Comparison of ENCODE assay signal across 23 cellular contexts in the genomic region with DNA sequence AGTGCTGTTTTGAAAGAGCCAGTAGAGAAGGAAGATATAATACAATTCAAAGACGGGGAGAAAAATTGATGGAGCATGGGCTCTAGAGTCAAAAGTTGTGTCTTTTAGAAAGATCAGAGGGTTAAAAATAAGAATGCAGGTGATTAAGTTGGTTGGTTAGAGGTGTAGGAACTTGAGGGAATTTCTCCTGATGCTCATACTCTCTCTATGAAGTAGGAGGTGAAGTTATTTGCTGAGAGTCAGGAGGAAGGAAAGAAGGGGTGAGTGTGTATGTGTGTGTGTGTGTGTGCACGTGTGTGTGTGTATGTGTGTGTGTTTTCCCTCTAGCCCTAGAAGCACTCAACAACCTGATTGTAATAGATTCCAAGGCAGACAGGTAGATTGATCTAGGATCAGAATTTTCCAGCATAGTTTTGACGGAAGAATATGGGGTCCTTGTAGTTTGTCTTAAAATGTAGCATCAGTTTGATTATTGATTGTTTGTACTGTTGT.
DNase-seq lines count a peak whose midpoint lies in the region; ATAC-seq and TF ChIP-seq lines count a peak whose summit lies in the region.
"Had no signal": no experiment of that assay in that cellular context is flagged by ENCODE, and none has a peak within 500 bp of the region (broad histone marks: within the 10 kb centered on the region; RNA-seq: fewer than 3 reads in every experiment).

No MANE protein-coding gene starts in this region.

- TF ChIP-seq POLR2A in body of pancreas (IDR thresholded peaks at IDR 0.05) (no peak), thyroid gland (IDR thresholded peaks at IDR 0.05) (no peak)

- no peaks in the 10 kb centered on the region for H3K9me2 ChIP-seq in SK-N-SH

- H3K4me1 ChIP-seq in SK-N-SH (ENCODE audit: control insufficient read depth in 1 of 2, insufficient read depth in 2 of 2, low read depth in 1 of 2, low read length in 1 of 2): peaks cover 18 to 25% of the 10 kb centered on the region in 2 experiments; a peak in 3 of 4 replicates
- peaks cover 43% of the 10 kb centered on the region for H3K4me1 ChIP-seq in body of pancreas
- peaks cover 68% of the 10 kb centered on the region for H3K4me1 ChIP-seq in lower lobe of right lung
- peaks cover 57 to 74% of the 10 kb centered on the region in 2 donors for H3K4me1 ChIP-seq in thyroid gland

- POLR2A ChIA-PET in SK-N-SH (lab: Yijun Ruan, JAX) (no interaction called here), GM10248 (lab: Yijun Ruan, JAX) (no interaction called here)

- DNase-seq in SK-N-SH: no peak
- DNase-seq in body of pancreas: no peak
- no peak for DNase-seq in lower lobe of right lung
- no peak for DNase-seq in thyroid gland
- no peak for DNase-seq in GM10248 (ENCODE audit: extremely low spot score)
- no peak for DNase-seq in NCI-H345 treated with DMSO at 0.1 percent for 48 hours (lab: John Stamatoyannopoulos, UW; ENCODE audit: unreplicated experiment)
- no peak for DNase-seq in NOMO-1 (lab: John Stamatoyannopoulos, UW; ENCODE audit: unreplicated experiment in 2 of 2)
- DNase-seq: 8988T; CD8-positive, alpha-beta T cell; DMS 273 treated with DMSO at 0.1 percent for 48 hours; HFFc6; islet precursor cell; mesendoderm; naive thymus-derived CD4-positive, alpha-beta T cell; NCI-H1436 treated with DMSO at 0.1 percent for 48 hours; SHP77 treated with DMSO at 0.1 percent for 48 hours; stimulated activated CD4-positive, alpha-beta T cell treated with anti-CD3 and anti-CD28 coated beads, Interleukin-12 subunit alpha, Interleukin-12 subunit beta, amount 100 ng/mL, for 4 hours; stimulated activated CD4-positive, alpha-beta T cell treated with anti-CD3 and anti-CD28 coated beads, Interleukin-4, amount 100 ng/mL, for 4 hours; stimulated activated naive CD8-positive, alpha-beta T cell treated with anti-CD3 and anti-CD28 coated beads, Interleukin-15, Interleukin-2, amounts not matched to agents 100 U/mL and 50 U/mL, for 24 hours; tibial artery had no signal

- H3K79me2 ChIP-seq in SK-N-SH (ENCODE audit: insufficient read depth): peaks cover 100% of the 10 kb centered on the region

- no peak for TF ChIP-seq EP300 in SK-N-SH (IDR thresholded peaks at IDR 0.05; ENCODE audit: borderline replicate concordance in 1 of 2, low read depth in 1 of 2, low read length in 1 of 2)

- 0 out of 2 replicates have a peak overlapping the region, but pooled peaks have one; percentile 4 for H3K4me2 ChIP-seq in SK-N-SH

- peaks cover 5% of the 10 kb centered on the region for H3F3A ChIP-seq in SK-N-SH (replicated peaks; ENCODE audit: insufficient read depth)

- no peak overlapping the region for H3K9ac ChIP-seq in SK-N-SH

- intact Hi-C loops in body of pancreas (cut with DNase I): no loop called here
- intact Hi-C loops in lower lobe of right lung (cut with DNase I): no loop called here
- intact Hi-C loops in thyroid gland (cut with DNase I): no loop called here

- no peak overlapping the region for H3K4me3 ChIP-seq in SK-N-SH (ENCODE audit: low read depth in 2 of 2, low read length in 1 of 2)
- no peak overlapping the region for H3K4me3 ChIP-seq in body of pancreas
- no peak overlapping the region for H3K4me3 ChIP-seq in lower lobe of right lung
- H3K4me3 ChIP-seq in thyroid gland (replicated peaks in 1 of 3): no peak overlapping the region
- H3K4me3 ChIP-seq: coronary artery, right atrium auricular region, tibial artery had no signal

- H3K27me3 ChIP-seq in SK-N-SH (ENCODE audit: insufficient read depth) (no peaks in the 10 kb centered on the region), body of pancreas (no peaks in the 10 kb centered on the region), lower lobe of right lung (ENCODE audit: low read depth) (no peaks in the 10 kb centered on the region), thyroid gland (no peaks in the 10 kb centered on the region)
- H3K27me3 ChIP-seq: right atrium auricular region, tibial artery had no signal

- H3K9me3 ChIP-seq in SK-N-SH (no peaks in the 10 kb centered on the region), body of pancreas (no peaks in the 10 kb centered on the region), lower lobe of right lung (no peaks in the 10 kb centered on the region), thyroid gland (no peaks in the 10 kb centered on the region)
- H3K9me3 ChIP-seq: right atrium auricular region, tibial artery had no signal

- H3K36me3 ChIP-seq in SK-N-SH (replicated peaks in 1 of 2; ENCODE audit: control insufficient read depth in 1 of 2, insufficient read depth in 2 of 2, low read length in 1 of 2) (no peaks in the 10 kb centered on the region), body of pancreas (replicated peaks in 1 of 2; ENCODE audit: insufficient read depth in 1 of 2, low read depth in 2 of 2) (no peaks in the 10 kb centered on the region), lower lobe of right lung (peaks cover 4% of the 10 kb centered on the region), thyroid gland (no peaks in the 10 kb centered on the region)
- H3K36me3 ChIP-seq: right atrium auricular region, tibial artery had no signal

- H3K27ac ChIP-seq in SK-N-SH (ENCODE audit: low read depth in 2 of 2, low read length in 1 of 2): no peak overlapping the region
- peak overlapping the region in 3 of 4 donors; percentile 26 to 47 (median 30) for H3K27ac ChIP-seq in body of pancreas
- peak overlapping the region; percentile 4 for H3K27ac ChIP-seq in lower lobe of right lung
- H3K27ac ChIP-seq in thyroid gland: peak overlapping the region in 2 of 3 donors; percentile 38 to 67
- H3K27ac ChIP-seq: coronary artery, right atrium auricular region had no signal

- 91% methylated on average over 3 of the region's 3 CpGs for WGBS in SK-N-SH (ENCODE audit: low lambda C conversion rate)
- WGBS in body of pancreas, 2 donors: 53 to 67% methylated on average over 3 of the region's 3 CpGs
- WGBS in thyroid gland, 2 donors: 56 to 58% methylated on average over 3 of the region's 3 CpGs

- H4K20me1 ChIP-seq in SK-N-SH (ENCODE audit: insufficient read depth): peaks cover 93% of the 10 kb centered on the region

- ATAC-seq in SK-N-SH treated with all-trans-retinoic acid at 6 μM for 48 hours (no peak), body of pancreas (no peak), lower lobe of right lung (peak in 1 of 2 donors; percentile 7)
- ATAC-seq: CD8-positive, alpha-beta T cell; naive thymus-derived CD4-positive, alpha-beta T cell had no signal

- H2AFZ ChIP-seq in SK-N-SH (ENCODE audit: low read depth): no peak overlapping the region

- TF ChIP-seq CTCF in SK-N-SH (IDR thresholded peaks at IDR 0.05) (no peak), body of pancreas (IDR thresholded peaks at IDR 0.05) (no peak), lower lobe of right lung (IDR thresholded peaks at IDR 0.05) (no peak), thyroid gland (IDR thresholded peaks at IDR 0.05) (no peak), GM10248 (IDR thresholded peaks at IDR 0.05; ENCODE audit: control extremely low read depth, extremely low read depth, low read depth, missing control alignments) (no peak)

- CTCF ChIA-PET in SK-N-SH (lab: Yijun Ruan, JAX): interaction anchor here (1.9 kb wide), 1 partner anchor 142 kb away, joined by 5 read pairs; no protein-coding TSS in a partner anchor
- CTCF ChIA-PET in GM10248 (lab: Yijun Ruan, JAX): interaction anchor here (1.3 kb wide), 3 partner anchors 24 to 77 kb away, joined by 3 to 4 read pairs (median 3); no protein-coding TSS in a partner anchor

- no peak for TF ChIP-seq RAD21 in SK-N-SH (IDR thresholded peaks at IDR 0.05; ENCODE audit: low read length)

TF ChIP-seq in SK-N-SH, 30 proteins besides CTCF, POLR2A, EP300 and RAD21:
- TF ChIP-seq JUND (IDR thresholded peaks at IDR 0.05) (no peak), GABPA (IDR thresholded peaks at IDR 0.05; ENCODE audit: low read depth) (no peak), CHD2 (IDR thresholded peaks at IDR 0.05; ENCODE audit: low read length, partially characterized antibody) (no peak), TAF1 (IDR thresholded peaks at IDR 0.05; ENCODE audit: borderline replicate concordance, low read depth, low read length) (no peak), IRF3 (IDR thresholded peaks at IDR 0.05; ENCODE audit: low read depth, low read length) (no peak), RFX5 (IDR thresholded peaks at IDR 0.05; ENCODE audit: low read length) (no peak)

TF ChIP-seq in SK-N-SH treated with all-trans-retinoic acid at 6 μM for 48 hours, 23 proteins besides CTCF, POLR2A, EP300 and RAD21 (continues in another document):
- TF ChIP-seq, protein P1, sequence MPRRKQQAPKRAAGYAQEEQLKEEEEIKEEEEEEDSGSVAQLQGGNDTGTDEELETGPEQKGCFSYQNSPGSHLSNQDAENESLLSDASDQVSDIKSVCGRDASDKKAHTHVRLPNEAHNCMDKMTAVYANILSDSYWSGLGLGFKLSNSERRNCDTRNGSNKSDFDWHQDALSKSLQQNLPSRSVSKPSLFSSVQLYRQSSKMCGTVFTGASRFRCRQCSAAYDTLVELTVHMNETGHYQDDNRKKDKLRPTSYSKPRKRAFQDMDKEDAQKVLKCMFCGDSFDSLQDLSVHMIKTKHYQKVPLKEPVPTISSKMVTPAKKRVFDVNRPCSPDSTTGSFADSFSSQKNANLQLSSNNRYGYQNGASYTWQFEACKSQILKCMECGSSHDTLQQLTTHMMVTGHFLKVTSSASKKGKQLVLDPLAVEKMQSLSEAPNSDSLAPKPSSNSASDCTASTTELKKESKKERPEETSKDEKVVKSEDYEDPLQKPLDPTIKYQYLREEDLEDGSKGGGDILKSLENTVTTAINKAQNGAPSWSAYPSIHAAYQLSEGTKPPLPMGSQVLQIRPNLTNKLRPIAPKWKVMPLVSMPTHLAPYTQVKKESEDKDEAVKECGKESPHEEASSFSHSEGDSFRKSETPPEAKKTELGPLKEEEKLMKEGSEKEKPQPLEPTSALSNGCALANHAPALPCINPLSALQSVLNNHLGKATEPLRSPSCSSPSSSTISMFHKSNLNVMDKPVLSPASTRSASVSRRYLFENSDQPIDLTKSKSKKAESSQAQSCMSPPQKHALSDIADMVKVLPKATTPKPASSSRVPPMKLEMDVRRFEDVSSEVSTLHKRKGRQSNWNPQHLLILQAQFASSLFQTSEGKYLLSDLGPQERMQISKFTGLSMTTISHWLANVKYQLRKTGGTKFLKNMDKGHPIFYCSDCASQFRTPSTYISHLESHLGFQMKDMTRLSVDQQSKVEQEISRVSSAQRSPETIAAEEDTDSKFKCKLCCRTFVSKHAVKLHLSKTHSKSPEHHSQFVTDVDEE (CRISPR knock-in tag; IDR thresholded peaks at IDR 0.05): no peak
- TF ChIP-seq ESRRG (CRISPR knock-in tag; IDR thresholded peaks at IDR 0.05): no peak
- TF ChIP-seq ZFP3 (CRISPR knock-in tag; IDR thresholded peaks at IDR 0.05): no peak

Comparison
In these comparisons a context has a peak if more than half of its experiments do, and no peak if none do; other contexts are left out.
1. H3K27ac ChIP-seq: peak in body of pancreas (3 of 4), lower lobe of right lung (single experiment) and thyroid gland (2 of 3); none in SK-N-SH (0 of 2).